14 cellular contexts compared by ENCODE assay signal in the genomic region with DNA sequence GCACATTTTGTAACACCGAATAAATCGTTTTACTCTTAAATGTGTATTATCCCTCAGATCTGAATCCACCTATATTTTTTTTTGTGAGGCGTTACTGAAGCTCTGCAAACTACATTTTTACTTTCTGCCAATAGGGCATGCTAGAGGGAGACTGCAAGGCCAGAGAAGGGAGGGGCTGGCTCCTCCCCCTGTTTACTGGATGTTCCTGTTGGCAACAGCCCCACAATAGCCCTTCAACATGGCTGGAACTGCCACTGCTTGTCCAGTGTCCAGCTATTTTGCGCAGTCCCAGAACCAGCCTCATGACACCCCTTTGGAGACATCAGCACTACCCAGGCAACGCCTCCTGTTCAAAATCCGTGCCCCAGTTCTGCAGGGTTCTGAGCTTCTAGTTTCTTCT.
A peak's percentile ranks its signal among the peaks of the same experiment; 100 is the strongest.
DNase-seq lines count a peak whose midpoint lies in the region; ATAC-seq and TF ChIP-seq lines count a peak whose summit lies in the region.
"Had no signal": no experiment of that assay in that cellular context is flagged by ENCODE, and none has a peak within 500 bp of the region (broad histone marks: within the 10 kb centered on the region; RNA-seq: fewer than 3 reads in every experiment).

No MANE protein-coding gene starts in this region.

- peaks cover under 1% of the 10 kb centered on the region for H3K27me3 ChIP-seq in gastroesophageal sphincter

- H3K4me1 ChIP-seq in mucosa of descending colon (ENCODE audit: low read depth) (peaks cover 4% of the 10 kb centered on the region), gastroesophageal sphincter (no peaks in the 10 kb centered on the region)
- H3K4me1 ChIP-seq: parathyroid adenoma had no signal

- H3K4me3 ChIP-seq in NB4 (ENCODE audit: low read depth, low read length) (no peak overlapping the region), mucosa of descending colon (no peak overlapping the region), gastroesophageal sphincter (no peak overlapping the region)
- H3K4me3 ChIP-seq: SK-N-MC had no signal

- no peak for TF ChIP-seq EP300 in gastroesophageal sphincter (IDR thresholded peaks at IDR 0.05)

- no peak overlapping the region for H3K27ac ChIP-seq in gastroesophageal sphincter
- H3K27ac ChIP-seq: parathyroid adenoma, SK-N-MC had no signal

- WGBS in gastroesophageal sphincter (ENCODE audit: low coverage in 1 of 2), 2 donors: 71 to 89% methylated on average over 4 to 6 of the region's 6 CpGs

- DNase-seq in H4 (ENCODE audit: low spot score): peak; percentile 20
- peak; percentile 17 for DNase-seq in NB4 (ENCODE audit: low read depth)
- DNase-seq in cerebellum (ENCODE audit: low spot score): peak; percentile 5
- DNase-seq in mucosa of descending colon: no peak
- DNase-seq in NCI-H345 (lab: John Stamatoyannopoulos, UW): no peak
- DNase-seq: activated naive CD4-positive, alpha-beta T cell treated with anti-CD3 and anti-CD28 coated beads, Interleukin-2, amount 50 U/mL, for 16 hours; mesenchymal stem cell; MM.1S; NCI-H524 treated with DMSO at 0.1 percent for 48 hours; stimulated activated CD4-positive, alpha-beta T cell treated with anti-CD3 and anti-CD28 coated beads, Interleukin-12 subunit alpha, Interleukin-12 subunit beta, amount 100 ng/mL, for 4 hours had no signal

- TF ChIP-seq CTCF in NB4 (IDR thresholded peaks at IDR 0.05; ENCODE audit: low read depth, low read length) (no peak), mucosa of descending colon (IDR thresholded peaks at IDR 0.05) (no peak), gastroesophageal sphincter (IDR thresholded peaks at IDR 0.05) (no peak)

- ATAC-seq in mucosa of descending colon (peak; percentile 17), gastroesophageal sphincter (no peak), GM18907 (IDR thresholded peaks at IDR 0.05; ENCODE audit: unreplicated experiment) (no peak)

- H3K36me3 ChIP-seq in mucosa of descending colon (ENCODE audit: low read depth) (no peaks in the 10 kb centered on the region), gastroesophageal sphincter (no peaks in the 10 kb centered on the region)

- intact Hi-C loops in mucosa of descending colon (cut with DNase I, micrococcal nuclease): no loop called here

- H3K9me3 ChIP-seq in mucosa of descending colon (no peaks in the 10 kb centered on the region), gastroesophageal sphincter (no peaks in the 10 kb centered on the region)

- TF ChIP-seq POLR2A in NB4 (IDR thresholded peaks at IDR 0.05; ENCODE audit: extremely low read depth, insufficient read length): no peak
- no peak for TF ChIP-seq POLR2A in gastroesophageal sphincter (IDR thresholded peaks at IDR 0.05)

Comparison
In these comparisons a context has a peak if more than half of its experiments do, and no peak if none do; other contexts are left out.
1. DNase-seq: peak in H4 (single experiment), NB4 (single experiment) and cerebellum (single experiment); none in mucosa of descending colon (0 of 3) and NCI-H345 (single experiment).